24 cellular contexts compared by ENCODE assay signal in the genomic region with DNA sequence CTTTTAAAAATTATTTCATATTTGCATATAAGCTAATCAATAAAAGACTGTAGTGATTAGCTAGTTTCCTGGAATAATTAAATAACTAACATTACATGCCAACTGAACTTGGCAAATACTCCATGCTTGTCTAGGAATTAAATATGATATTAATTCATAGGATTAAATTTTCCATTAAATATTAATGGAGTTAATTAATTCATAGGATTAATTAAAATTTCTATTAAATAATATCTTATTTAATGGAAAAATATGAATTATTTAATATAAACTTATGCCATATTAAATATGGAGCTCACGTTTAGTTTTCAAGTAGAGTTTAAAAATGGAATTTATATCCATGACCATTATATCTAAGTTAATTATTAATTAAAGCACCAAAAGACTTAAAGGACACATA.
A peak's percentile ranks its signal among the peaks of the same experiment; 100 is the strongest.
DNase-seq lines count a peak whose midpoint lies in the region; ATAC-seq, FAIRE-seq and TF ChIP-seq lines count a peak whose summit lies in the region.
"Had no signal": no experiment of that assay in that cellular context is flagged by ENCODE, and none has a peak within 500 bp of the region (broad histone marks: within the 10 kb centered on the region; RNA-seq: fewer than 3 reads in every experiment).

No MANE protein-coding gene starts in this region.

- DNase-seq in kidney (no peak), NCI-H69 (lab: John Stamatoyannopoulos, UW) (no peak)
- DNase-seq: ACHN; AML-193; C1 segment of cervical spinal cord; Calu3; CD4-positive, alpha-beta memory T cell; COR-L47; DMS53; DND-41; GDM1; H9 had no signal

- no peaks in the 10 kb centered on the region for H3K9me3 ChIP-seq in kidney (ENCODE audit: control insufficient read depth in 1 of 2, low read length in 2 of 2)
- H3K9me3 ChIP-seq: A549 had no signal

- H3K9ac ChIP-seq in kidney (ENCODE audit: low read length in 2 of 2) = no peak overlapping the region

- ATAC-seq in HG03097 (IDR thresholded peaks at IDR 0.05; ENCODE audit: low FRiP score, unreplicated experiment) (no peak), GM21737 (IDR thresholded peaks at IDR 0.05; ENCODE audit: unreplicated experiment) (no peak), HG03108 (IDR thresholded peaks at IDR 0.05; ENCODE audit: unreplicated experiment) (no peak)
- ATAC-seq: A549, GM12878, GM23338, HCT116 had no signal

- no peak overlapping the region for H3K27ac ChIP-seq in kidney (ENCODE audit: low read depth in 2 of 2, low read length in 2 of 2)
- H3K27ac ChIP-seq: 22Rv1, A549 had no signal

- intact Hi-C loops in kidney (cut with DNase I) = no loop called here

- no peaks in the 10 kb centered on the region for H3K4me1 ChIP-seq in kidney (ENCODE audit: control insufficient read depth in 1 of 2, insufficient read depth in 1 of 2, low read depth in 1 of 2, low read length in 2 of 2)
- H3K4me1 ChIP-seq: A549 had no signal

- no peaks in the 10 kb centered on the region for H3K36me3 ChIP-seq in kidney (ENCODE audit: control insufficient read depth in 1 of 2, insufficient read depth in 2 of 2, low read length in 2 of 2)

- FAIRE-seq in A204.1 (lab: Jason Lieb, UNC) (peak; percentile 87), TTC549 (lab: Jason Lieb, UNC) (peak; percentile 48), endometrium (lab: Jason Lieb, UNC) (peak; percentile 41), kidney (lab: Jason Lieb, UNC) (peak; percentile 93)
- FAIRE-seq: A549, GM12878, GM19239 had no signal

- TF ChIP-seq CTCF in kidney (IDR thresholded peaks at IDR 0.05; ENCODE audit: borderline replicate concordance, extremely low read depth, insufficient read depth) = no peak

- H3K4me3 ChIP-seq in kidney (ENCODE audit: low read length in 2 of 2) = no peak overlapping the region
- H3K4me3 ChIP-seq: A549, GM12878, GM23338 had no signal
